4 cellular contexts compared by ENCODE assay signal in the genomic region with DNA sequence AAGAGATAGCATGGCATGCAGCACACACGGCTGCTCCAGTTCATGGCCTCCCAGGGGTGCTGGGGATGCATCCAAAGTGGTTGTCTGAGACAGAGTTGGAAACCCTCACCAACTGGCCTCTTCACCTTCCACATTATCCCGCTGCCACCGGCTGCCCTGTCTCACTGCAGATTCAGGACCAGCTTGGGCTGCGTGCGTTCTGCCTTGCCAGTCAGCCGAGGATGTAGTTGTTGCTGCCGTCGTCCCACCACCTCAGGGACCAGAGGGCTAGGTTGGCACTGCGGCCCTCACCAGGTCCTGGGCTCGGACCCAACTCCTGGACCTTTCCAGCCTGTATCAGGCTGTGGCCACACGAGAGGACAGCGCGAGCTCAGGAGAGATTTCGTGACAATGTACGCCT. TPM values are rescaled to one million over a fixed set of nuclear protein-coding genes. Genes with fewer than 3 reads are reported as not detected.
DNase-seq lines count a peak whose midpoint lies in the region; ATAC-seq lines count a peak whose summit lies in the region.
"Had no signal": no experiment of that assay in that cellular context is flagged by ENCODE, and none has a peak within 500 bp of the region (broad histone marks: within the 10 kb centered on the region; RNA-seq: fewer than 3 reads in every experiment).

No MANE protein-coding gene starts in this region.

- peak overlapping the region; percentile 59 for H3K4me3 Mint-ChIP-seq in T-helper 17 cell

- H3K27ac Mint-ChIP-seq in T-helper 17 cell: peak overlapping the region; percentile 100

- H3K9me3 ChIP-seq in T-helper 17 cell (ENCODE audit: control insufficient read depth, low read length, poor library complexity, severe bottlenecking): no peaks in the 10 kb centered on the region

- no peaks in the 10 kb centered on the region for H3K27me3 Mint-ChIP-seq in T-helper 17 cell

- ATAC-seq in T-helper 17 cell (no peak), GM19455 (IDR thresholded peaks at IDR 0.05; ENCODE audit: unreplicated experiment) (no peak)
- ATAC-seq: foreskin keratinocyte had no signal

- H3K4me1 Mint-ChIP-seq in T-helper 17 cell: peaks cover 33% of the 10 kb centered on the region

- H3K36me3 Mint-ChIP-seq in T-helper 17 cell (ENCODE audit: low read depth): peaks cover 4% of the 10 kb centered on the region

- no peak for DNase-seq in T-helper 17 cell
- DNase-seq: foreskin keratinocyte had no signal

RNA-seq across cellular contexts. Expression of gene CIB1, which starts 4.8 kb away (rescaled TPM):
- total RNA-seq in T-helper 17 cell: 100 to 1,000 TPM; 166 to 183 TPM

RNA-seq across cellular contexts. Expression of gene GDPGP1, which starts 5.0 kb away (rescaled TPM):
- 1 to 10 TPM; 3.7 to 4.6 TPM for total RNA-seq in T-helper 17 cell

RNA-seq across cellular contexts. Expression of gene TTLL13, which starts 20.4 kb away (rescaled TPM):
- total RNA-seq in T-helper 17 cell: under 1 TPM in 1 of 2 donors, not detected in 1; 0.29 TPM
- total RNA-seq: foreskin keratinocyte, pulmonary artery endothelial cell had no signal

RNA-seq across cellular contexts. Expression of gene SEMA4B, which starts 27.8 kb away (rescaled TPM):
- total RNA-seq in T-helper 17 cell: 10 to 100 TPM; 15.4 to 23.4 TPM

RNA-seq across cellular contexts. Expression of gene NGRN, which starts 36.5 kb away (rescaled TPM):
- 10 to 100 TPM; 48.0 to 51.0 TPM for total RNA-seq in T-helper 17 cell
